Comparison of ENCODE assay signal across 8 cellular contexts in genomic region chr14:52950898-52951729, GRCh38. TPM values are rescaled to one million over a fixed set of nuclear protein-coding genes. Genes with fewer than 3 reads are reported as not detected.
A peak's percentile ranks its signal among the peaks of the same experiment; 100 is the strongest.
DNase-seq lines count a peak whose midpoint lies in the region; ATAC-seq and TF ChIP-seq lines count a peak whose summit lies in the region.

Gene FERMT2, minus strand, starts transcription at chr14:52951050. Its CDS starts 482 bp downstream, at chr14:52950568.

- ATAC-seq in GM21367 (IDR thresholded peaks at IDR 0.05; ENCODE audit: unreplicated experiment) (peak; percentile 47), HG03095 (IDR thresholded peaks at IDR 0.05; ENCODE audit: unreplicated experiment) (no peak)

- peaks cover 69% of the 10 kb centered on the region for H3K27me3 Mint-ChIP-seq in dendritic cell treated with granulocyte-macrophage colony-stimulating factor and Interleukin-4, amounts not matched to agents 40 ng/mL and 50 ng/mL, for 4 days

- 0 to 2% (median 1%) methylated on average over 26 to 96 of the region's 96 CpGs for WGBS in spleen, 5 donors

- peaks cover 7% of the 10 kb centered on the region for H3K4me1 Mint-ChIP-seq in dendritic cell treated with granulocyte-macrophage colony-stimulating factor and Interleukin-4, amounts not matched to agents 40 ng/mL and 50 ng/mL, for 4 days (ENCODE audit: low read depth)

- peak in 1 of 3 donors; percentile 27 for TF ChIP-seq POLR2A in spleen (IDR thresholded peaks at IDR 0.05)

- peaks cover 0 to 66% (median 35%) of the 10 kb centered on the region in 7 donors for H3K27me3 ChIP-seq in spleen (replicated peaks in 1 of 7)

- intact Hi-C loops in dendritic cell treated with granulocyte-macrophage colony-stimulating factor and Interleukin-4, amounts not matched to agents 40 ng/mL and 50 ng/mL, for 4 days (cut with micrococcal nuclease) = no loop called here
- intact Hi-C loops in spleen (cut with DNase I; ENCODE audit: low total_unique reads) = no loop called here

- no peaks in the 10 kb centered on the region for H3K36me3 Mint-ChIP-seq in dendritic cell treated with granulocyte-macrophage colony-stimulating factor and Interleukin-4, amounts not matched to agents 40 ng/mL and 50 ng/mL, for 4 days (ENCODE audit: low read depth)

- DNase-seq in CD1c-positive myeloid dendritic cell (ENCODE audit: extremely low spot score) = peak; percentile 14
- DNase-seq in NCI-H128 (lab: John Stamatoyannopoulos, UW; ENCODE audit: unreplicated experiment) = peak; percentile 66
- DNase-seq in T-helper 22 cell (ENCODE audit: low read depth) = peak; percentile 14
- DNase-seq in kidney tubule cell (ENCODE audit: low spot score) = peak; percentile 90
- peak; percentile 84 for DNase-seq in spleen

- H3K9me3 ChIP-seq in spleen = no peaks in the 10 kb centered on the region

- no peaks in the 10 kb centered on the region for H3K9me3 Mint-ChIP-seq in dendritic cell treated with granulocyte-macrophage colony-stimulating factor and Interleukin-4, amounts not matched to agents 40 ng/mL and 50 ng/mL, for 4 days

- peak within 1 kb of the TSS; percentile 68 for H3K4me3 Mint-ChIP-seq in dendritic cell treated with granulocyte-macrophage colony-stimulating factor and Interleukin-4, amounts not matched to agents 40 ng/mL and 50 ng/mL, for 4 days

- peak within 1 kb of the TSS; percentile 60 to 82 (median 72) for H3K4me3 ChIP-seq in spleen

- no peak for TF ChIP-seq CTCF in spleen (IDR thresholded peaks at IDR 0.05 in 8 of 11, conservative IDR thresholded peaks at IDR 0.05 in 3 of 11)

- peaks cover 0 to 6% (median 0%) of the 10 kb centered on the region in 6 donors for H3K36me3 ChIP-seq in spleen

- H3K27ac Mint-ChIP-seq in dendritic cell treated with granulocyte-macrophage colony-stimulating factor and Interleukin-4, amounts not matched to agents 40 ng/mL and 50 ng/mL, for 4 days = no peak within 1 kb of the TSS

- H3K4me1 ChIP-seq in spleen = peaks cover 9 to 50% (median 25%) of the 10 kb centered on the region in 6 donors

- H3K27ac ChIP-seq in spleen = peak within 1 kb of the TSS; percentile 72 to 96 (median 93)

RNA-seq across cellular contexts. Expression of gene FERMT2, which starts in this region (rescaled TPM):
- 10 to 100 TPM; 39.0 to 94.5 (median 55.5) TPM for total RNA-seq in spleen
- 10 to 100 TPM; 10.5 to 17.8 (median 12.0) TPM for polyA plus RNA-seq in spleen

Comparison
In these comparisons a context has a peak if more than half of its experiments do, and no peak if none do; other contexts are left out.
1. DNase-seq: peak in every context shown above with its lines; median percentile 90 in kidney tubule cell; 84 in spleen; 66 in NCI-H128; 14 in CD1c-positive myeloid dendritic cell; 14 in T-helper 22 cell.